In the genomic region with DNA sequence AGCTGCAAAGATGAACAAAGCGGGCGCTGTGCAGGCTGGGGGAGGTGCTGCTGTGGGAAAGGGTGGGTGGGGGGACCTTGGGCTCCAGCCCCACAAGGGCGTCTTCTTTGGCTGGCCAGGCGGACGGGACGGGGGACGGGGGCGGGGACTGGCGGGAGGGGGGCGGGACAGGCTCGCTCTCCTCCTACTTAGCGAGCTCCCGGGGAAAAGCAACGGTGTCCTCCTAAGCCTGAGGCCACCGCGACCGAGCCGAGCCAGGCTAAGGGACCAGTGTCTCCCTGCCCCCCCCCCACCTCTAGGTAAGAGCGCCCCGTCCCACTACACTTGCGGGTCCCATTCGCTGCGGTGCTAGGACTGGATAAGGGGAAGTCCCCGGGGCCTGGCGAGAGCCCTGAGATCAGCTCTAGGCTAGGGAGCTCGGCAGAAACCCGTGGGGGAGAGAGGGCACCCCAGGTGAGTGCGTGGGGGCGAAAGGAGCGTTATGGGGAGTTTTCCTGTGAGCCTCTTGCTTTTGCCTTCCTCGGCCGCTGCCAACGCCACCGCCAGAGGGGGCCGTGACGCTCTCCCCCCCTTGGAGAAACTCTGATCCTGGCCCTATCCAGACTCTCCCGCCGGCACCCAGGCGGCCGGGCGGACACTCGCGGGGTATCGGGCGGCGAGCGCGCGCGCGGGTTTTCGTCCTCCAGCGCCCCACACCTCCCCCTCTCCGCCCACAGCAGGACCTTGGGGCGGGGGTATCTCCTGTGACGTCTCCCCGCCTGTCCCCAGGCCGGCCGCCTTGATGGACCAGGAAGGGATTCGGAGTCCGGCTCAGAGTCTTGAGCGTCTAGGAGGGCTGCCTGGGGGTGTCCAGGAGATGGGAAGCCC, we compare ENCODE assay signal across 8 cellular contexts. TPM values are rescaled to one million over a fixed set of nuclear protein-coding genes. Genes with fewer than 3 reads are reported as not detected.
DNase-seq lines count a peak whose midpoint lies in the region; ATAC-seq and TF ChIP-seq lines count a peak whose summit lies in the region.

A gene (plus strand): TSS at position 215 of the 867 bp plus-strand sequence. CDS start 6,222 bp downstream, outside the sequence.

- no peaks in the 10 kb centered on the region for H3K9me3 Mint-ChIP-seq in activated T-cell treated with anti-CD3 and anti-CD28 coated beads, Interleukin-2, amount 50 U/mL, for 24 hours
- no peaks in the 10 kb centered on the region for H3K9me3 Mint-ChIP-seq in mesothelial cell of epicardium
- H3K9me3 Mint-ChIP-seq in stimulated activated naive B cell treated with anti-CD40 and anti-IgM and Interleukin-4, amounts not matched to agents 10 μg/mL and 1 μg/mL and 100 μg/mL, for 72 hours, result no peaks in the 10 kb centered on the region

- peak within 1 kb of the TSS; percentile 69 for H3K4me3 Mint-ChIP-seq in activated T-cell treated with anti-CD3 and anti-CD28 coated beads, Interleukin-2, amount 50 U/mL, for 24 hours
- peak within 1 kb of the TSS; percentile 68 for H3K4me3 Mint-ChIP-seq in mesothelial cell of epicardium
- peak within 1 kb of the TSS; percentile 81 to 83 for H3K4me3 Mint-ChIP-seq in stimulated activated naive B cell treated with anti-CD40 and anti-IgM and Interleukin-4, amounts not matched to agents 10 μg/mL and 1 μg/mL and 100 μg/mL, for 72 hours

- TF ChIP-seq POLR2A in erythroblast (IDR thresholded peaks at IDR 0.05; ENCODE audit: low read length), result no peak

- DNase-seq in NCI-H2081 (lab: John Stamatoyannopoulos, UW) (peak; percentile 35 to 37), NCI-H2081 treated with DMSO at 0.1 percent for 48 hours (lab: John Stamatoyannopoulos, UW) (no peak), NCI-H82 (lab: John Stamatoyannopoulos, UW) (peak; percentile 64), erythroblast (lab: John Stamatoyannopoulos, UW) (peak; percentile 52 to 75), mesothelial cell of epicardium (ENCODE audit: low spot score in 2 of 2, unreplicated experiment in 2 of 2) (peak in 1 of 2 experiments; percentile 68)
- peak; percentile 64 for DNase-seq in activated T-cell treated with anti-CD3 and anti-CD28 coated beads, Interleukin-2, amount 50 U/mL, for 24 hours
- DNase-seq in stimulated activated naive B cell treated with anti-CD40 and anti-IgM and Interleukin-4, amounts not matched to agents 10 μg/mL and 1 μg/mL and 100 μg/mL, for 72 hours, result peak; percentile 18

- peaks cover 12% of the 10 kb centered on the region for H3K36me3 Mint-ChIP-seq in activated T-cell treated with anti-CD3 and anti-CD28 coated beads, Interleukin-2, amount 50 U/mL, for 24 hours (ENCODE audit: low read depth)
- peaks cover 3% of the 10 kb centered on the region for H3K36me3 Mint-ChIP-seq in mesothelial cell of epicardium
- peaks cover 4 to 7% of the 10 kb centered on the region in 2 donors for H3K36me3 Mint-ChIP-seq in stimulated activated naive B cell treated with anti-CD40 and anti-IgM and Interleukin-4, amounts not matched to agents 10 μg/mL and 1 μg/mL and 100 μg/mL, for 72 hours

- peak; percentile 22 to 35 for ATAC-seq in stimulated activated naive B cell treated with anti-CD40 and anti-IgM and Interleukin-4, amounts not matched to agents 10 μg/mL and 1 μg/mL and 100 μg/mL, for 72 hours (replicated peaks)
- ATAC-seq in HG03108 (IDR thresholded peaks at IDR 0.05; ENCODE audit: unreplicated experiment), result no peak

- peaks cover 29% of the 10 kb centered on the region for H3K4me1 Mint-ChIP-seq in activated T-cell treated with anti-CD3 and anti-CD28 coated beads, Interleukin-2, amount 50 U/mL, for 24 hours (ENCODE audit: low read depth)
- H3K4me1 Mint-ChIP-seq in mesothelial cell of epicardium, result peaks cover 61% of the 10 kb centered on the region
- H3K4me1 Mint-ChIP-seq in stimulated activated naive B cell treated with anti-CD40 and anti-IgM and Interleukin-4, amounts not matched to agents 10 μg/mL and 1 μg/mL and 100 μg/mL, for 72 hours, result peaks cover 23 to 35% of the 10 kb centered on the region in 2 donors

- no peak for TF ChIP-seq CTCF in mesothelial cell of epicardium (IDR thresholded peaks at IDR 0.05; ENCODE audit: unreplicated experiment)

- peaks cover 20% of the 10 kb centered on the region for H3K27me3 Mint-ChIP-seq in activated T-cell treated with anti-CD3 and anti-CD28 coated beads, Interleukin-2, amount 50 U/mL, for 24 hours
- H3K27me3 Mint-ChIP-seq in mesothelial cell of epicardium (ENCODE audit: low read depth), result peaks cover 34% of the 10 kb centered on the region
- peaks cover 22 to 26% of the 10 kb centered on the region in 2 donors for H3K27me3 Mint-ChIP-seq in stimulated activated naive B cell treated with anti-CD40 and anti-IgM and Interleukin-4, amounts not matched to agents 10 μg/mL and 1 μg/mL and 100 μg/mL, for 72 hours

- H3K27ac Mint-ChIP-seq in activated T-cell treated with anti-CD3 and anti-CD28 coated beads, Interleukin-2, amount 50 U/mL, for 24 hours, result peak within 1 kb of the TSS; percentile 63
- peak within 1 kb of the TSS; percentile 62 for H3K27ac Mint-ChIP-seq in mesothelial cell of epicardium
- peak within 1 kb of the TSS; percentile 70 for H3K27ac Mint-ChIP-seq in stimulated activated naive B cell treated with anti-CD40 and anti-IgM and Interleukin-4, amounts not matched to agents 10 μg/mL and 1 μg/mL and 100 μg/mL, for 72 hours

RNA-seq across cellular contexts. Expression of the gene that starts here (rescaled TPM):
- total RNA-seq in mesothelial cell of epicardium, result 138 to 148 TPM (median 139 TPM) in 3 replicates
